ENCODE assay signal across 8 cellular contexts in the genomic region with DNA sequence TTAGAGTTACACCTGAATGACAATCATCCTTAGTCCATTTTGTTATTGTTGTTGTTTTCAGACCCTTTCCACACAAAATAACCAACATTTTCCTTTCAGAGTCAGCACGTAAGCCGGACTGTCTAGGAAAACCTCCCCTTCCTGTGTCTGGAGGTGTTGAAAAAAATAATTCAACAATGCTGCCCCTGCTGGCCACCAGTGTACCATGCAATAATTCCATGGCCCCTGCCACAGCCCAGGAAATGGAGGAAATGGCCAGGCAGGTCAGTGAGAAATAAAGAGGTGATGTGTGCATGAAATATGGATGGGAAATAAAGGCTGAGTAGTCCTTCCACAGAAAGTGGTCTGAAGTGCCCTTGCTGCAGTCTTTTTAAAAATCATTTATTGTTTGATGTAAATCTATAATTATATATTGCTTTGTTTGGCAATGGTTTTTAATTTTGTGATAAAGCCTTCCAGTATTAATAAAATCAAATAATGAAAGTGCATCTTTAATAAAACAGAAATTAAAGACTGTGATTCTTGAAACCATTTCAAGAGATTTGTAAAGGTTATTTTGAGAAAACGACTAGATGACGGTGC.
A peak's percentile ranks its signal among the peaks of the same experiment; 100 is the strongest.
DNase-seq lines count a peak whose midpoint lies in the region; ATAC-seq and TF ChIP-seq lines count a peak whose summit lies in the region.

No MANE protein-coding gene starts in this region.

- no peaks in the 10 kb centered on the region for H3K9me3 Mint-ChIP-seq in activated T-helper 1 cell treated with anti-CD3 and anti-CD28 coated beads, Interleukin-12 subunit alpha, Interleukin-12 subunit beta, Interleukin-2, Interleukin-4 antibody, amounts not matched to agents 30 ng/mL and 10 ng/mL and 1 ng/mL, durations not matched to agents 14 hours and 24 hours and 36 hours

- H3K27me3 ChIP-seq in AG04450 (ENCODE audit: control insufficient read depth, insufficient read depth, low read length): no peaks in the 10 kb centered on the region
- H3K27me3 ChIP-seq in IMR-90 (ENCODE audit: control insufficient read depth, insufficient read depth, low read length): no peaks in the 10 kb centered on the region
- no peaks in the 10 kb centered on the region for H3K27me3 ChIP-seq in spleen (replicated peaks in 1 of 7)

- dilution Hi-C loops in IMR-90 (cut with HindIII; ENCODE audit: low sequenced_read_pairs, unreplicated experiment): no loop called here

- no TSS peak for BruUV-seq in IMR-90 (replicated peaks; lab: Mats Ljungman, UMichigan)

- H2BK15ac ChIP-seq in IMR-90 (ENCODE audit: low read depth, low read length): peak overlapping the region; percentile 72; the same call in 1 of the 3 replicates

- no CpG with 5 or more reads among the region's 4 CpGs for WGBS in IMR-90 (ENCODE audit: extremely low coverage in 2 of 2, insufficient read length in 1 of 2), 2 experiments
- WGBS in spleen, 5 donors: 57 to 68% (median 66%) methylated on average over 4 of the region's 4 CpGs

- H3K36me3 Mint-ChIP-seq in activated T-helper 1 cell treated with anti-CD3 and anti-CD28 coated beads, Interleukin-12 subunit alpha, Interleukin-12 subunit beta, Interleukin-2, Interleukin-4 antibody, amounts not matched to agents 30 ng/mL and 10 ng/mL and 1 ng/mL, durations not matched to agents 14 hours and 24 hours and 36 hours (ENCODE audit: low read depth): no peaks in the 10 kb centered on the region

- H3K9me3 ChIP-seq in AG04450 (ENCODE audit: control insufficient read depth, insufficient read depth, low read length) (peaks cover 4% of the 10 kb centered on the region; the same call in 1 of the 2 replicates), IMR-90 (ENCODE audit: control insufficient read depth, insufficient read depth, low read length) (no peaks in the 10 kb centered on the region), spleen (peaks cover 0 to 3% (median 0%) of the 10 kb centered on the region in 8 donors)

- H3K56ac ChIP-seq in IMR-90 (ENCODE audit: extremely low read depth, insufficient read depth, low read length): no peak overlapping the region

- intact Hi-C loops in IMR-90 (cut with micrococcal nuclease) (no loop called here), spleen (cut with DNase I; ENCODE audit: low total_unique reads) (no loop called here)
- intact Hi-C loops in activated T-helper 1 cell treated with anti-CD3 and anti-CD28 coated beads, Interleukin-12 subunit alpha, Interleukin-12 subunit beta, Interleukin-2, Interleukin-4 antibody, amounts not matched to agents 30 ng/mL and 10 ng/mL and 1 ng/mL, durations not matched to agents 14 hours and 24 hours and 36 hours (cut with micrococcal nuclease): no loop called here

- 0 out of 2 replicates have a peak overlapping the region, but pooled peaks have one; percentile 37 for H3K14ac ChIP-seq in IMR-90 (replicated peaks; ENCODE audit: low read depth, low read length)

- DNase-seq in AG04450 (ENCODE audit: low read depth, low spot score) (no peak), IMR-90 (no peak), choroid plexus epithelial cell (ENCODE audit: low read depth) (peak; percentile 50), spleen (no peak), NCI-H1436 treated with DMSO at 0.1 percent for 48 hours (lab: John Stamatoyannopoulos, UW) (no peak), COLO829 (ENCODE audit: low spot score) (no peak)
- no peak for DNase-seq in activated T-helper 1 cell treated with anti-CD3 and anti-CD28 coated beads, Interleukin-12 subunit alpha, Interleukin-12 subunit beta, Interleukin-2, Interleukin-4 antibody, amounts not matched to agents 30 ng/mL and 10 ng/mL and 1 ng/mL, durations not matched to agents 14 hours and 24 hours and 36 hours (ENCODE audit: low spot score)

- H3K27ac Mint-ChIP-seq in activated T-helper 1 cell treated with anti-CD3 and anti-CD28 coated beads, Interleukin-12 subunit alpha, Interleukin-12 subunit beta, Interleukin-2, Interleukin-4 antibody, amounts not matched to agents 30 ng/mL and 10 ng/mL and 1 ng/mL, durations not matched to agents 14 hours and 24 hours and 36 hours: no peak overlapping the region

- no peaks in the 10 kb centered on the region for H4K20me1 ChIP-seq in IMR-90 (ENCODE audit: insufficient read depth, low read length)

- TF ChIP-seq POLR2A in IMR-90 (IDR thresholded peaks at IDR 0.05; ENCODE audit: low read depth, low read length): no peak
- TF ChIP-seq POLR2A in spleen (IDR thresholded peaks at IDR 0.05): no peak

- H3K4me2 ChIP-seq in IMR-90 (ENCODE audit: low read depth, low read length): no peak overlapping the region

- peak overlapping the region; percentile 56; the same call in 1 of the 2 replicates for H2BK120ac ChIP-seq in IMR-90 (ENCODE audit: low read depth, low read length)

- ATAC-seq in GM18520 (IDR thresholded peaks at IDR 0.05; ENCODE audit: unreplicated experiment) (peak; percentile 57), IMR-90 (ENCODE audit: low read depth) (no peak)

- POLR2A ChIA-PET in AG04450 (lab: Yijun Ruan, JAX): no interaction called here
- POLR2A ChIA-PET in IMR-90 (lab: Charles Lee; ENCODE audit: unreplicated experiment): no interaction called here

- H3K27ac ChIP-seq in AG04450 (ENCODE audit: low read depth, low read length): no peak overlapping the region
- H3K27ac ChIP-seq in IMR-90 (ENCODE audit: insufficient read depth, low read length): no peak overlapping the region
- H3K27ac ChIP-seq in spleen: no peak overlapping the region

- H2AK9ac ChIP-seq in IMR-90 (replicated peaks; ENCODE audit: low read depth, low read length, poor library complexity): no peak overlapping the region

- H2AK5ac ChIP-seq in IMR-90 (ENCODE audit: low read depth, low read length): peak overlapping the region; percentile 43

- peak overlapping the region; percentile 28; the same call in 1 of the 2 replicates for H3K18ac ChIP-seq in IMR-90 (ENCODE audit: low read depth, low read length)

- H3K9me1 ChIP-seq in IMR-90 (ENCODE audit: insufficient read depth, low read length): peaks cover 5% of the 10 kb centered on the region

- CTCF ChIA-PET in AG04450 (lab: Charles Lee) (no interaction called here), IMR-90 (lab: Yijun Ruan, JAX) (no interaction called here)

- peak overlapping the region in 1 of 2 experiments; percentile 43; a peak in 2 of 4 replicates for H4K8ac ChIP-seq in IMR-90 (ENCODE audit: low read depth in 2 of 2, low read length in 2 of 2)

- no peaks in the 10 kb centered on the region for H3K79me1 ChIP-seq in IMR-90 (ENCODE audit: low read depth in 1 of 2, low read length in 2 of 2)

- H3K4me3 ChIP-seq in AG04450 (ENCODE audit: low read depth, low read length): no peak overlapping the region
- H3K4me3 ChIP-seq in IMR-90 (ENCODE audit: insufficient read depth, low read depth, low read length): no peak overlapping the region
- no peak overlapping the region for H3K4me3 ChIP-seq in choroid plexus epithelial cell (ENCODE audit: low read depth, low read length)
- no peak overlapping the region for H3K4me3 ChIP-seq in spleen

- peak overlapping the region; percentile 34 for H2AFZ ChIP-seq in IMR-90 (replicated peaks; ENCODE audit: low read length, poor library complexity)

- TF ChIP-seq CTCF in AG04450 (IDR thresholded peaks at IDR 0.05; ENCODE audit: low read depth, low read length) (peak; percentile 43), IMR-90 (conservative IDR thresholded peaks at IDR 0.05; ENCODE audit: low read depth, low read length) (peak; percentile 34), choroid plexus epithelial cell (conservative IDR thresholded peaks at IDR 0.05; ENCODE audit: low read depth, low read length) (peak; percentile 63), spleen (IDR thresholded peaks at IDR 0.05 in 8 of 11, conservative IDR thresholded peaks at IDR 0.05 in 3 of 11) (peak in 7 of 11 experiments; percentile 13 to 41 (median 31))

- H3K4me3 Mint-ChIP-seq in activated T-helper 1 cell treated with anti-CD3 and anti-CD28 coated beads, Interleukin-12 subunit alpha, Interleukin-12 subunit beta, Interleukin-2, Interleukin-4 antibody, amounts not matched to agents 30 ng/mL and 10 ng/mL and 1 ng/mL, durations not matched to agents 14 hours and 24 hours and 36 hours: no peak overlapping the region

- H2BK20ac ChIP-seq in IMR-90 (ENCODE audit: low read depth, low read length): peak overlapping the region; percentile 72; the same call in 1 of the 2 replicates

- H3K27me3 Mint-ChIP-seq in activated T-helper 1 cell treated with anti-CD3 and anti-CD28 coated beads, Interleukin-12 subunit alpha, Interleukin-12 subunit beta, Interleukin-2, Interleukin-4 antibody, amounts not matched to agents 30 ng/mL and 10 ng/mL and 1 ng/mL, durations not matched to agents 14 hours and 24 hours and 36 hours (ENCODE audit: insufficient read depth): no peaks in the 10 kb centered on the region

- TF ChIP-seq RAD21 in IMR-90 (IDR thresholded peaks at IDR 0.05; ENCODE audit: low read length): no peak; the same call in 1 of the 2 replicates

- no peak overlapping the region for H3K23ac ChIP-seq in IMR-90 (ENCODE audit: low read depth, low read length)

- H3K4me1 ChIP-seq in IMR-90 (ENCODE audit: control insufficient read depth, insufficient read depth, low read length) (peaks cover 18% of the 10 kb centered on the region), spleen (no peaks in the 10 kb centered on the region)

- no peak overlapping the region for H2BK5ac ChIP-seq in IMR-90 (ENCODE audit: low read depth, low read length, poor library complexity, severe bottlenecking)

- H3K9ac ChIP-seq in IMR-90 (ENCODE audit: low read depth, low read length): no peak overlapping the region

- no peaks in the 10 kb centered on the region for H3K4me1 Mint-ChIP-seq in activated T-helper 1 cell treated with anti-CD3 and anti-CD28 coated beads, Interleukin-12 subunit alpha, Interleukin-12 subunit beta, Interleukin-2, Interleukin-4 antibody, amounts not matched to agents 30 ng/mL and 10 ng/mL and 1 ng/mL, durations not matched to agents 14 hours and 24 hours and 36 hours (ENCODE audit: low read depth)

- H3K36me3 ChIP-seq in IMR-90 (ENCODE audit: control insufficient read depth, insufficient read depth, low read length) (no peaks in the 10 kb centered on the region), spleen (no peaks in the 10 kb centered on the region)

- in situ Hi-C loops in IMR-90 (cut with MboI; ENCODE audit: low sequenced_read_pairs): loop anchor here (10.0 kb wide), 1 partner anchor 56 kb away; no protein-coding TSS in a partner anchor

- no peak overlapping the region for H4K91ac ChIP-seq in IMR-90 (ENCODE audit: insufficient read depth, low read depth, low read length)

- H3K4ac ChIP-seq in IMR-90 (ENCODE audit: low read depth, low read length): peak overlapping the region; percentile 64; the same call in 1 of the 2 replicates

- no peak overlapping the region; the same call in 1 of the 2 replicates for H4K5ac ChIP-seq in IMR-90 (ENCODE audit: low read depth, low read length)

TF ChIP-seq in IMR-90, 13 proteins besides CTCF, POLR2A, EP300 and RAD21:
- no peak for TF ChIP-seq RFX5 (IDR thresholded peaks at IDR 0.05; ENCODE audit: low read depth, low read length)
- no peak for TF ChIP-seq NFE2L2 (IDR thresholded peaks at IDR 0.05; ENCODE audit: low read depth, low read length)
- TF ChIP-seq SMC3 (IDR thresholded peaks at IDR 0.05; ENCODE audit: low read depth, low read length): no peak
- no peak for TF ChIP-seq FOS (IDR thresholded peaks at IDR 0.05; ENCODE audit: low read depth, low read length)
- TF ChIP-seq BHLHE40 (IDR thresholded peaks at IDR 0.05; ENCODE audit: low read depth, low read length): no peak
